ENCODE assay signal across 8 cellular contexts in genomic region chr2:179422037-179422643, GRCh38.
DNase-seq lines count a peak whose midpoint lies in the region; ATAC-seq, FAIRE-seq and TF ChIP-seq lines count a peak whose summit lies in the region.

No MANE protein-coding gene starts in this region.

- TF ChIP-seq CTCF in HFF-Myc (IDR thresholded peaks at IDR 0.05; ENCODE audit: low read depth, low read length, missing control alignments) (peak; percentile 84), MM.1S (IDR thresholded peaks at IDR 0.05; ENCODE audit: low read length) (peak; percentile 66), cardiac fibroblast (IDR thresholded peaks at IDR 0.05; ENCODE audit: low read depth, low read length) (peak; percentile 81), HepG2 (CRISPR knock-in tag; IDR thresholded peaks at IDR 0.05) (peak; percentile 88)

- H4K20me1 ChIP-seq in MM.1S (ENCODE audit: insufficient read depth, low read length) (no peaks in the 10 kb centered on the region), HepG2 (ENCODE audit: insufficient read depth, low read length) (no peaks in the 10 kb centered on the region)

- peak; percentile 59 for DNase-seq in SKM-1 treated with dmso at 0.1 percent for 144 hours (lab: John Stamatoyannopoulos, UW; ENCODE audit: unreplicated experiment)
- DNase-seq in SKM-1 (lab: John Stamatoyannopoulos, UW; ENCODE audit: unreplicated experiment), result no peak
- peak; percentile 25 for DNase-seq in HFF-Myc (ENCODE audit: extremely low read depth, low read depth)
- peak; percentile 71 for DNase-seq in MM.1S
- DNase-seq in cardiac fibroblast (ENCODE audit: low read depth in 2 of 2), result peak; percentile 82 to 84
- peak; percentile 75 for DNase-seq in HepG2 (ENCODE audit: low spot score)
- DNase-seq in stimulated activated CD8-positive, alpha-beta memory T cell treated with anti-CD3 and anti-CD28 coated beads, Interleukin-4, amount 100 ng/mL, for 48 hours, result peak; percentile 71

- CTCF ChIA-PET in HepG2 (lab: Yijun Ruan, JAX; ENCODE audit: low intra/inter-chr PET ratio, low total read pairs), result interaction anchor here (0.7 to 3.5 kb wide), 5 partner anchors 18 to 477 kb away, joined by 3 to 81 read pairs (median 3); no protein-coding TSS in a partner anchor

- no peak for TF ChIP-seq POLR2A in HepG2 (IDR thresholded peaks at IDR 0.05; ENCODE audit: insufficient read depth in 1 of 2, low read depth in 2 of 2, low read length in 2 of 2)

- H3K4me3 ChIP-seq in HFF-Myc (replicated peaks; ENCODE audit: low read depth, low read length) (no peak overlapping the region), MM.1S (ENCODE audit: low read length) (no peak overlapping the region), cardiac fibroblast (replicated peaks in 1 of 2; ENCODE audit: low read depth in 2 of 2, low read length in 2 of 2) (no peak overlapping the region), HepG2 (replicated peaks in 1 of 3; ENCODE audit: insufficient read depth in 1 of 3, low read depth in 2 of 3, low read length in 3 of 3) (no peak overlapping the region)

- H3K27ac ChIP-seq in MM.1S (ENCODE audit: low read length), result no peak overlapping the region
- no peak overlapping the region for H3K27ac ChIP-seq in HepG2 (ENCODE audit: extremely low read length, insufficient read depth, low read length)

- POLR2A ChIA-PET in HepG2 (lab: Yijun Ruan, JAX), result no interaction called here

- no peak overlapping the region for H3K9ac ChIP-seq in MM.1S (ENCODE audit: low read length)
- H3K9ac ChIP-seq in HepG2 (ENCODE audit: insufficient read depth, low read depth, low read length), result no peak overlapping the region

- BruUV-seq in HepG2 (replicated peaks; lab: Mats Ljungman, UMichigan), result no TSS peak

- TF ChIP-seq EP300 in HepG2 (IDR thresholded peaks at IDR 0.05; ENCODE audit: low read depth in 2 of 2, low read length in 2 of 2) (no peak), HepG2 (CRISPR knock-in tag; IDR thresholded peaks at IDR 0.05; ENCODE audit: borderline replicate concordance) (no peak)

- FAIRE-seq in HepG2 (lab: Jason Lieb, UNC), result no peak

- intact Hi-C loops in HepG2 (cut with micrococcal nuclease; ENCODE audit: unreplicated experiment), result loop anchor here (1.0 to 5.0 kb wide), 4 partner anchors 158 to 475 kb away; no protein-coding TSS in a partner anchor

- H3F3A ChIP-seq in MM.1S (ENCODE audit: insufficient read depth, low read length), result no peaks in the 10 kb centered on the region

- no peaks in the 10 kb centered on the region for H3K79me2 ChIP-seq in MM.1S (ENCODE audit: low read length)
- no peaks in the 10 kb centered on the region for H3K79me2 ChIP-seq in HepG2 (ENCODE audit: insufficient read depth, low read length)

- H3K27me3 ChIP-seq in MM.1S (replicated peaks; ENCODE audit: insufficient read depth, low read length) (no peaks in the 10 kb centered on the region), HepG2 (ENCODE audit: control insufficient read depth in 1 of 2, insufficient read depth in 2 of 2, low read length in 2 of 2) (no peaks in the 10 kb centered on the region)

- WGBS in HepG2 (ENCODE audit: low lambda C conversion rate), result 3% methylated on average over 5 of the region's 5 CpGs

- H2AFZ ChIP-seq in MM.1S (ENCODE audit: low read length), result no peak overlapping the region
- no peak overlapping the region for H2AFZ ChIP-seq in HepG2 (ENCODE audit: low read length)

- no peaks in the 10 kb centered on the region for H3K9me3 ChIP-seq in MM.1S (replicated peaks; ENCODE audit: insufficient read depth, low read length)
- H3K9me3 ChIP-seq in HepG2 (ENCODE audit: low read length), result no peaks in the 10 kb centered on the region

- no peaks in the 10 kb centered on the region for H3K36me3 ChIP-seq in MM.1S (replicated peaks; ENCODE audit: insufficient read depth, low read length)
- no peaks in the 10 kb centered on the region for H3K36me3 ChIP-seq in HepG2 (replicated peaks in 1 of 2; ENCODE audit: control insufficient read depth in 1 of 2, insufficient read depth in 2 of 2, low read length in 2 of 2)

- no peaks in the 10 kb centered on the region for H3K9me2 ChIP-seq in MM.1S (replicated peaks; ENCODE audit: insufficient read depth, low read length)

- peak; percentile 96 for ATAC-seq in SK-N-SH treated with all-trans-retinoic acid at 6 μM for 48 hours
- peak; percentile 97 for ATAC-seq in HepG2

- in situ Hi-C loops in HepG2 (cut with HindIII; ENCODE audit: extremely low pct_ligation_motif_present, low pct_unique_long_range_greater_than_20kb), result loop anchor here (5.0 to 10.0 kb wide), 2 partner anchors 163 to 330 kb away; no protein-coding TSS in a partner anchor

- TF ChIP-seq RAD21 in HepG2 (CRISPR knock-in tag; IDR thresholded peaks at IDR 0.05), result peak; percentile 88

- H3K4me1 ChIP-seq in MM.1S (ENCODE audit: low read length) (peaks cover 6% of the 10 kb centered on the region; the same call in 1 of the 2 replicates), HepG2 (ENCODE audit: insufficient read depth, low read length) (no peaks in the 10 kb centered on the region)

- no peak overlapping the region for H3K4me2 ChIP-seq in MM.1S (ENCODE audit: low read depth, low read length)
- no peak overlapping the region for H3K4me2 ChIP-seq in HepG2 (ENCODE audit: low read depth, low read length)

TF ChIP-seq in SK-N-SH treated with all-trans-retinoic acid at 6 μM for 48 hours, 23 proteins besides CTCF, POLR2A, EP300 and RAD21:
- TF ChIP-seq ZFP3 (CRISPR knock-in tag; IDR thresholded peaks at IDR 0.05), result no peak
- no peak for TF ChIP-seq ARNTL (CRISPR knock-in tag; IDR thresholded peaks at IDR 0.05; ENCODE audit: borderline replicate concordance, low read depth)
- no peak for TF ChIP-seq ZNF565 (CRISPR knock-in tag; conservative IDR thresholded peaks at IDR 0.05; ENCODE audit: low read depth)
- TF ChIP-seq GLIS3 (CRISPR knock-in tag; IDR thresholded peaks at IDR 0.05), result no peak
- TF ChIP-seq PATZ1 (CRISPR knock-in tag; IDR thresholded peaks at IDR 0.05; ENCODE audit: borderline replicate concordance), result no peak
- no peak for TF ChIP-seq OSR1 (CRISPR knock-in tag; IDR thresholded peaks at IDR 0.05)

TF ChIP-seq in HepG2, 621 proteins besides CTCF, POLR2A, EP300 and RAD21 (continues in another document):
- 0 out of 2 replicates have a peak, but pooled peaks have one; percentile 22 for TF ChIP-seq ZNF331 (CRISPR knock-in tag; IDR thresholded peaks at IDR 0.05)
- TF ChIP-seq THAP7 (CRISPR knock-in tag; IDR thresholded peaks at IDR 0.05), result no peak
- no peak for TF ChIP-seq SUZ12 (IDR thresholded peaks at IDR 0.05; ENCODE audit: low read depth, low read length)
- TF ChIP-seq ZNF652 (CRISPR knock-in tag; IDR thresholded peaks at IDR 0.05; ENCODE audit: borderline replicate concordance, low read depth), result peak; percentile 29; the same call in 1 of the 2 replicates
- TF ChIP-seq MIER2 (CRISPR knock-in tag; IDR thresholded peaks at IDR 0.05), result no peak
- TF ChIP-seq KDM2A (CRISPR knock-in tag; IDR thresholded peaks at IDR 0.05; ENCODE audit: borderline replicate concordance, low read depth), result no peak
- no peak for TF ChIP-seq ZFYVE20 (CRISPR knock-in tag; IDR thresholded peaks at IDR 0.05; ENCODE audit: borderline replicate concordance, low read depth)
- no peak for TF ChIP-seq SPEN (CRISPR knock-in tag; IDR thresholded peaks at IDR 0.05; ENCODE audit: low read depth)
- TF ChIP-seq ZBED4 (CRISPR knock-in tag; IDR thresholded peaks at IDR 0.05; ENCODE audit: borderline replicate concordance), result 0 out of 2 replicates have a peak, but pooled peaks have one; percentile 49
- no peak for TF ChIP-seq NR1H2 (CRISPR knock-in tag; IDR thresholded peaks at IDR 0.05; ENCODE audit: borderline replicate concordance, low read depth)
- TF ChIP-seq ZNF772 (CRISPR knock-in tag; IDR thresholded peaks at IDR 0.05), result no peak
- no peak for TF ChIP-seq ZFP36L2 (CRISPR knock-in tag; IDR thresholded peaks at IDR 0.05)
- no peak for TF ChIP-seq SOX13 (IDR thresholded peaks at IDR 0.05)
- TF ChIP-seq SOX13 (CRISPR knock-in tag; conservative IDR thresholded peaks at IDR 0.05 in 1 of 2, IDR thresholded peaks at IDR 0.05 in 1 of 2), result peak in 1 of 2 experiments; percentile 23; a peak in 1 of 4 replicates
- no peak for TF ChIP-seq ZNF543 (CRISPR knock-in tag; IDR thresholded peaks at IDR 0.05)
- TF ChIP-seq KAT8 (CRISPR knock-in tag; IDR thresholded peaks at IDR 0.05), result peak; percentile 48; the same call in 1 of the 2 replicates
- TF ChIP-seq PTBP1 (IDR thresholded peaks at IDR 0.05; ENCODE audit: low read depth, low read length, poor library complexity, severe bottlenecking), result no peak
- TF ChIP-seq GATAD2A (CRISPR knock-in tag; IDR thresholded peaks at IDR 0.05), result peak; percentile 34; the same call in 1 of the 2 replicates
